Comparison of ENCODE assay signal across 27 cellular contexts in genomic region chr18:41763361-41763760, GRCh38.
"Had no signal": no experiment of that assay in that cellular context is flagged by ENCODE, and none has a peak within 500 bp of the region (broad histone marks: within the 10 kb centered on the region; RNA-seq: fewer than 3 reads in every experiment).

No MANE protein-coding gene starts in this region.

- H3K4me1 ChIP-seq: colonic mucosa, esophagus muscularis mucosa, esophagus squamous epithelium, gastrocnemius medialis, gastroesophageal sphincter, heart left ventricle, heart right ventricle had no signal

- FAIRE-seq: colon, endometrium, endothelial cell of umbilical vein, frontal cortex had no signal

- ATAC-seq: effector memory CD8-positive, alpha-beta T cell; esophagus mucosa; foreskin keratinocyte; gastrocnemius medialis; gastroesophageal sphincter; heart left ventricle; heart right ventricle had no signal

- H3K36me3 ChIP-seq: colonic mucosa, esophagus muscularis mucosa, esophagus squamous epithelium, gastrocnemius medialis, gastroesophageal sphincter, heart left ventricle, heart right ventricle had no signal

- H3K4me3 ChIP-seq: colonic mucosa, coronary artery, dorsolateral prefrontal cortex, esophagus muscularis mucosa, esophagus squamous epithelium, gastrocnemius medialis, gastroesophageal sphincter, heart left ventricle, heart right ventricle had no signal

- H3K9me3 ChIP-seq: colonic mucosa, esophagus muscularis mucosa, esophagus squamous epithelium, gastrocnemius medialis, gastroesophageal sphincter, heart left ventricle, heart right ventricle had no signal

- H3K27me3 ChIP-seq: colonic mucosa, esophagus muscularis mucosa, esophagus squamous epithelium, foreskin keratinocyte, gastrocnemius medialis, gastroesophageal sphincter, heart right ventricle had no signal

- DNase-seq: colonic mucosa; cortex of kidney; dermis blood vessel endothelial cell; dorsolateral prefrontal cortex; effector CD4-positive, alpha-beta T cell; effector CD8-positive, alpha-beta T cell; effector memory CD4-positive, alpha-beta T cell; effector memory CD8-positive, alpha-beta T cell; endodermal cell; erythroblast; esophagus squamous epithelium; foreskin fibroblast; foreskin keratinocyte; foreskin melanocyte; gastrocnemius medialis; glutamatergic neuron; heart left ventricle; heart right ventricle had no signal

- H3K27ac ChIP-seq: colonic mucosa, coronary artery, dorsolateral prefrontal cortex, epithelial cell of prostate, esophagus muscularis mucosa, esophagus squamous epithelium, foreskin keratinocyte, gastrocnemius medialis, gastroesophageal sphincter, heart left ventricle, heart right ventricle had no signal
